ENCODE assay signal across 28 cellular contexts in genomic region chrX:68792083-68792482, GRCh38.
"Had no signal": no experiment of that assay in that cellular context is flagged by ENCODE, and none has a peak within 500 bp of the region (broad histone marks: within the 10 kb centered on the region; RNA-seq: fewer than 3 reads in every experiment).

No MANE protein-coding gene starts in this region.

- H3K27ac ChIP-seq: neural progenitor cell, ovary, parathyroid adenoma, psoas muscle, right lobe of liver, sigmoid colon, stomach, thoracic aorta, thyroid gland, tibial nerve, upper lobe of right lung, uterus had no signal

- H3K4me3 ChIP-seq: neural progenitor cell, ovary, psoas muscle, right lobe of liver, sigmoid colon, stomach, thoracic aorta, thyroid gland, tibial nerve, upper lobe of right lung, uterus had no signal

- H3K4me3 Mint-ChIP-seq: natural killer cell; nephron; neural progenitor cell; stimulated activated effector memory CD8-positive, alpha-beta T cell treated with anti-CD3 and anti-CD28 coated beads, Interleukin-12 subunit alpha, Interleukin-12 subunit beta, amount 100 ng/mL, for 72 hours; stimulated activated naive B cell treated with anti-CD40 and anti-IgM and Interleukin-4, amounts not matched to agents 10 μg/mL and 1 μg/mL and 100 μg/mL, for 72 hours; stimulated activated naive CD8-positive, alpha-beta T cell treated with anti-CD3 and anti-CD28 coated beads, Interleukin-15, Interleukin-2, amounts not matched to agents 100 ng/mL and 50 ng/mL, for 24 hours had no signal

- FAIRE-seq: small intestine had no signal

- H3K27me3 Mint-ChIP-seq: progenitor cell of endocrine pancreas; stimulated activated naive CD8-positive, alpha-beta T cell treated with anti-CD3 and anti-CD28 coated beads, Interleukin-15, Interleukin-2, amounts not matched to agents 100 ng/mL and 50 ng/mL, for 24 hours had no signal

- H3K4me1 ChIP-seq: neural progenitor cell, psoas muscle, sigmoid colon, stomach, thyroid gland, tibial nerve, upper lobe of right lung, uterus had no signal

- H3K4me2 ChIP-seq: neural progenitor cell had no signal

- H3K9me3 Mint-ChIP-seq: natural killer cell; neural progenitor cell; stimulated activated effector memory CD8-positive, alpha-beta T cell treated with anti-CD3 and anti-CD28 coated beads, Interleukin-12 subunit alpha, Interleukin-12 subunit beta, amount 100 ng/mL, for 72 hours; stimulated activated naive B cell treated with anti-CD40 and anti-IgM and Interleukin-4, amounts not matched to agents 10 μg/mL and 1 μg/mL and 100 μg/mL, for 72 hours; stimulated activated naive CD8-positive, alpha-beta T cell treated with anti-CD3 and anti-CD28 coated beads, Interleukin-15, Interleukin-2, amounts not matched to agents 100 ng/mL and 50 ng/mL, for 24 hours had no signal

- H3K36me3 Mint-ChIP-seq: natural killer cell; neural progenitor cell; stimulated activated effector memory CD8-positive, alpha-beta T cell treated with anti-CD3 and anti-CD28 coated beads, Interleukin-12 subunit alpha, Interleukin-12 subunit beta, amount 100 ng/mL, for 72 hours; stimulated activated naive B cell treated with anti-CD40 and anti-IgM and Interleukin-4, amounts not matched to agents 10 μg/mL and 1 μg/mL and 100 μg/mL, for 72 hours had no signal

- H3K27ac Mint-ChIP-seq: natural killer cell; nephron; neural progenitor cell; progenitor cell of endocrine pancreas; stimulated activated effector memory CD8-positive, alpha-beta T cell treated with anti-CD3 and anti-CD28 coated beads, Interleukin-12 subunit alpha, Interleukin-12 subunit beta, amount 100 ng/mL, for 72 hours; stimulated activated naive B cell treated with anti-CD40 and anti-IgM and Interleukin-4, amounts not matched to agents 10 μg/mL and 1 μg/mL and 100 μg/mL, for 72 hours; stimulated activated naive CD8-positive, alpha-beta T cell treated with anti-CD3 and anti-CD28 coated beads, Interleukin-15, Interleukin-2, amounts not matched to agents 100 ng/mL and 50 ng/mL, for 24 hours had no signal

- H3K27me3 ChIP-seq: neural progenitor cell, ovary, right lobe of liver, sigmoid colon, thyroid gland, upper lobe of right lung, uterus had no signal

- ATAC-seq: natural killer cell; psoas muscle; right cardiac atrium; right lobe of liver; stimulated activated effector memory CD8-positive, alpha-beta T cell treated with anti-CD3 and anti-CD28 coated beads, Interleukin-12 subunit alpha, Interleukin-12 subunit beta, amount 100 ng/mL, for 72 hours; stimulated activated naive B cell treated with anti-CD40 and anti-IgM and Interleukin-4, amounts not matched to agents 10 μg/mL and 1 μg/mL and 100 μg/mL, for 72 hours; upper lobe of right lung had no signal

- H3K9me3 ChIP-seq: ovary, psoas muscle, right lobe of liver, sigmoid colon, stomach, thoracic aorta, thyroid gland, tibial nerve, upper lobe of right lung, uterus had no signal

- H3K4me1 Mint-ChIP-seq: natural killer cell; nephron; neural progenitor cell; stimulated activated effector memory CD8-positive, alpha-beta T cell treated with anti-CD3 and anti-CD28 coated beads, Interleukin-12 subunit alpha, Interleukin-12 subunit beta, amount 100 ng/mL, for 72 hours; stimulated activated naive B cell treated with anti-CD40 and anti-IgM and Interleukin-4, amounts not matched to agents 10 μg/mL and 1 μg/mL and 100 μg/mL, for 72 hours had no signal

- DNase-seq: natural killer cell; occipital lobe; ovary; posterior cingulate gyrus; psoas muscle; right cardiac atrium; right lobe of liver; sigmoid colon; small intestine; stimulated activated CD4-positive, alpha-beta T cell treated with anti-CD3 and anti-CD28 coated beads, Interleukin-15, amount 100 ng/mL, for 24 hours; stimulated activated CD4-positive, alpha-beta T cell treated with anti-CD3 and anti-CD28 coated beads, Interleukin-2, amount 100 ng/mL, for 24 hours; stimulated activated CD4-positive, alpha-beta T cell treated with anti-CD3 and anti-CD28 coated beads, Interleukin-2, amount 100 ng/mL, for 48 hours; stimulated activated CD4-positive, alpha-beta T cell treated with anti-CD3 and anti-CD28 coated beads, Interleukin-4, amount 100 ng/mL, for 24 hours; stimulated activated naive B cell treated with anti-CD40 and anti-IgM and Interleukin-4, amounts not matched to agents 10 μg/mL and 1 μg/mL and 100 μg/mL, for 72 hours; stimulated activated naive CD4-positive, alpha-beta T cell treated with Interleukin-2 at 50 U/mL for 16 hours; stomach; thyroid gland; trophoblast cell; upper lobe of right lung; uterus had no signal

- H3K36me3 ChIP-seq: neural progenitor cell, ovary, right lobe of liver, sigmoid colon, stomach, thoracic aorta, thyroid gland, tibial nerve, upper lobe of right lung, uterus had no signal
